Comparison of ENCODE assay signal across 18 cellular contexts in the genomic region with DNA sequence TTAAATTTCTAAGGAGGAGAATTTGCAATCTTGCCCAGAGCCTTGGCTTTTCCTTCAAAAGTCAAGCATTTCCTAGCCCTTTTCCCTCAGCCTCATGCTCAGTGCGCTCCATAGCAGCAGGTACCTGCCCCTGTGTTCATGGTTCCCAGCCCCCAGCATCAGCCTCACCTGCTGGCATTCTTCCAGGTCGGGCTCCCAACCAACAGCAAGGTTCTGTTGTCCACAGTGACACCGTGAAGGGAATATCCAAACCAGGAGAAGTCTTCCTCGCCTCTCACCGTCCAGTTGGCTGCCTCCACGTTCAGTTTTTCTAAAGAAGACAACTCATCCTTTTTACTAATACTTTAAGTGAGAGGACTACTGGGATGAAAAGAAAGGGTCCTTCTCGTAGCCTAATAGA.
"Had no signal": no experiment of that assay in that cellular context is flagged by ENCODE, and none has a peak within 500 bp of the region (broad histone marks: within the 10 kb centered on the region; RNA-seq: fewer than 3 reads in every experiment).

No MANE protein-coding gene starts in this region.

- H3K4me1 ChIP-seq: esophagus muscularis mucosa, foreskin keratinocyte, gastroesophageal sphincter, heart left ventricle, left lung, lower lobe of right lung had no signal

- H3K27ac ChIP-seq: coronary artery, dorsolateral prefrontal cortex, esophagus muscularis mucosa, foreskin keratinocyte, gastroesophageal sphincter, heart left ventricle, hepatocyte, left lung, lower lobe of right lung had no signal

- H3K9me3 ChIP-seq: esophagus muscularis mucosa, gastroesophageal sphincter, heart left ventricle, left lung, lower lobe of right lung, mucosa of descending colon had no signal

- H3K36me3 ChIP-seq: heart left ventricle, left lung, lower lobe of right lung had no signal

- DNase-seq: dermis blood vessel endothelial cell; dorsolateral prefrontal cortex; effector CD4-positive, alpha-beta T cell; effector memory CD4-positive, alpha-beta T cell; foreskin keratinocyte; heart left ventricle; hypothalamus; left cardiac atrium; left lung; left ventricle myocardium superior; lower lobe of right lung; mesenchymal stem cell; mucosa of descending colon; naive B cell had no signal

- H3K4me3 ChIP-seq: coronary artery, dorsolateral prefrontal cortex, esophagus muscularis mucosa, gastroesophageal sphincter, heart left ventricle, hepatocyte, left lung, lower lobe of right lung, mucosa of descending colon had no signal

- ATAC-seq: foreskin keratinocyte, gastroesophageal sphincter, heart left ventricle, left cardiac atrium, left lung, left ventricle myocardium superior, lower lobe of right lung, mucosa of descending colon had no signal

- H3K27me3 ChIP-seq: dorsolateral prefrontal cortex, esophagus muscularis mucosa, foreskin keratinocyte, gastroesophageal sphincter, heart left ventricle, hepatocyte, left lung had no signal
